In genomic region chr1:2198571-2198970, GRCh38 we compare ENCODE assay signal across 8 cellular contexts. TPM values are rescaled to one million over a fixed set of nuclear protein-coding genes. Genes with fewer than 3 reads are reported as not detected.
DNase-seq lines count a peak whose midpoint lies in the region; ATAC-seq and TF ChIP-seq lines count a peak whose summit lies in the region.

No MANE protein-coding gene starts in this region.

- TF ChIP-seq POLR2A in heart left ventricle (IDR thresholded peaks at IDR 0.05) = no peak

- ATAC-seq in heart left ventricle (no peak), Right ventricle myocardium superior (ENCODE audit: poor library complexity) (no peak), upper lobe of right lung (no peak)

- H3K4me3 ChIP-seq in heart left ventricle (peak overlapping the region in 3 of 12 donors; percentile 61 to 69 (median 62)), muscle layer of colon (ENCODE audit: low read depth in 1 of 2, low read length in 2 of 2) (no peak overlapping the region), upper lobe of right lung (no peak overlapping the region)

- intact Hi-C loops in heart left ventricle (cut with DNase I) = loop anchor here (2.0 to 10.0 kb wide), 9 partner anchors 34 to 1706 kb away; partner anchors contain the start of genes PANK4 (in 2 of the 10) and C1orf174 (in 1 of the 10)
- intact Hi-C loops in Right ventricle myocardium superior (cut with DNase I) = no loop called here
- intact Hi-C loops in upper lobe of right lung (cut with DNase I) = loop anchor here (5.0 to 10.0 kb wide), 2 partner anchors 116 to 184 kb away; no protein-coding TSS in a partner anchor

- peak overlapping the region; percentile 5 for H3K9ac ChIP-seq in muscle layer of colon (ENCODE audit: low read length)

- TF ChIP-seq CTCF in heart left ventricle (IDR thresholded peaks at IDR 0.05) (no peak), upper lobe of right lung (IDR thresholded peaks at IDR 0.05) (no peak)

- WGBS in heart left ventricle, 4 donors = 80 to 82% (median 81%) methylated on average over 11 of the region's 11 CpGs; no CpG with 5 or more reads in 1 of the 4 donors

- H3K4me1 ChIP-seq in heart left ventricle (peaks cover 0 to 48% (median 34%) of the 10 kb centered on the region in 12 donors), muscle layer of colon (ENCODE audit: insufficient read depth, low read length) (peaks cover 30% of the 10 kb centered on the region), upper lobe of right lung (peaks cover 18% of the 10 kb centered on the region)

- DNase-seq in heart left ventricle (no peak), Right ventricle myocardium superior (no peak), caudate nucleus (lab: John Stamatoyannopoulos, UW) (peak in 3 of 61 donors; percentile 26 to 46 (median 41)), upper lobe of right lung (no peak), GF-D8 (lab: John Stamatoyannopoulos, UW) (no peak), KG1 (lab: John Stamatoyannopoulos, UW) (no peak), UCSD-AML1 (lab: John Stamatoyannopoulos, UW; ENCODE audit: unreplicated experiment) (no peak)

- no peaks in the 10 kb centered on the region for H3K9me3 ChIP-seq in heart left ventricle
- no peaks in the 10 kb centered on the region for H3K9me3 ChIP-seq in muscle layer of colon (ENCODE audit: low read length)
- H3K9me3 ChIP-seq in upper lobe of right lung = no peaks in the 10 kb centered on the region

- H3K27me3 ChIP-seq in heart left ventricle (no peaks in the 10 kb centered on the region), muscle layer of colon (ENCODE audit: control insufficient read depth in 1 of 2, insufficient read depth in 2 of 2, low read length in 2 of 2) (no peaks in the 10 kb centered on the region), upper lobe of right lung (no peaks in the 10 kb centered on the region)

- H3K27ac ChIP-seq in heart left ventricle = peak overlapping the region in 11 of 12 donors; percentile 59 to 98 (median 87)
- peak overlapping the region; percentile 26 for H3K27ac ChIP-seq in caudate nucleus (ENCODE audit: low read depth, low read length)
- peak overlapping the region; percentile 98 for H3K27ac ChIP-seq in muscle layer of colon (ENCODE audit: low read depth, low read length)
- H3K27ac ChIP-seq in upper lobe of right lung = peak overlapping the region; percentile 67

- H3K36me3 ChIP-seq in heart left ventricle (no peaks in the 10 kb centered on the region), muscle layer of colon (ENCODE audit: insufficient read depth, low read length) (no peaks in the 10 kb centered on the region), upper lobe of right lung (no peaks in the 10 kb centered on the region)

RNA-seq across cellular contexts. Expression of gene FAAP20, which starts 4.0 kb away (rescaled TPM):
- 10 to 100 TPM; 20.9 to 50.8 (median 34.8) TPM for total RNA-seq in heart left ventricle
- 10 to 100 TPM; 57.3 to 61.3 TPM for polyA plus RNA-seq in heart left ventricle
- total RNA-seq in Right ventricle myocardium superior = 38.7 TPM
- total RNA-seq in upper lobe of right lung = 55.3 TPM

RNA-seq across cellular contexts. Expression of gene SKI, which starts 29.5 kb away (rescaled TPM):
- 10 to 100 TPM; 28.8 to 52.7 (median 41.3) TPM for total RNA-seq in heart left ventricle
- polyA plus RNA-seq in heart left ventricle = 10 to 100 TPM; 16.9 to 28.7 TPM
- 35.1 TPM for total RNA-seq in Right ventricle myocardium superior
- total RNA-seq in upper lobe of right lung = 89.6 TPM

Comparison
In these comparisons a context has a peak if more than half of its experiments do, and no peak if none do; other contexts are left out.
1. H3K27ac ChIP-seq: peak in every context shown above with its lines; median percentile 98 in muscle layer of colon; 87 in heart left ventricle; 67 in upper lobe of right lung; 26 in caudate nucleus.